25 cellular contexts compared by ENCODE assay signal in the genomic region with DNA sequence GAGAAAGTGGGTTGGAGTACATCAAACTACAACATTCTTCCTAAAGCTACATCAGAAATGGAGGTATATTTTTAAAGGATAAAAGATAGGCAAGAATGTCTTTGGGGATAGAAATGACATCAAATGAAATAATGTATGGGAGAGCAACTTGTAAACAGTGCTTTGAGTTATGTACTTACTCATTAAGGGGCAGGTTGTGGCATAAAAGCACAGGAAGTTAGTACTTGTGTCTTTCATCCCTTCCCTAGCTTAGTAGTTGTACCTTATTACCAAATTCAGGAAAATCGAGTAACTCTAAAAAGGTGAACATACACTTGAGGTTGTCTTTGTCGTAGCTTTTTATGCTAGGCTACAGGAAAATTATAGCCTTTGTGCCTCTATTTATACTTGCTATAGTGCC. TPM values are rescaled to one million over a fixed set of nuclear protein-coding genes. Genes with fewer than 3 reads are reported as not detected.
DNase-seq lines count a peak whose midpoint lies in the region; ATAC-seq and TF ChIP-seq lines count a peak whose summit lies in the region.
"Had no signal": no experiment of that assay in that cellular context is flagged by ENCODE, and none has a peak within 500 bp of the region (broad histone marks: within the 10 kb centered on the region; RNA-seq: fewer than 3 reads in every experiment).

No MANE protein-coding gene starts in this region.

- CTCF ChIA-PET in activated naive CD4-positive, alpha-beta T cell treated with anti-CD3 and anti-CD28 coated beads for 36 hours (lab: Charles Lee), result interaction anchor here (0.5 kb wide), 1 partner anchor 54 kb away, joined by 3 read pairs; no protein-coding TSS in a partner anchor
- CTCF ChIA-PET in Caco-2 (lab: Charles Lee), result no interaction called here

- H3K9me3 ChIP-seq in T-helper 17 cell (ENCODE audit: control insufficient read depth, low read length, poor library complexity, severe bottlenecking) (no peaks in the 10 kb centered on the region), Caco-2 (no peaks in the 10 kb centered on the region)
- H3K9me3 ChIP-seq: body of pancreas, heart right ventricle, SK-N-SH, thyroid gland had no signal

- no peak overlapping the region for H3K4me3 Mint-ChIP-seq in activated naive CD4-positive, alpha-beta T cell treated with anti-CD3 and anti-CD28 coated beads for 36 hours
- H3K4me3 Mint-ChIP-seq in T-helper 17 cell, result no peak overlapping the region
- H3K4me3 Mint-ChIP-seq in naive thymus-derived CD8-positive, alpha-beta T cell, result no peak overlapping the region
- no peak overlapping the region for H3K4me3 Mint-ChIP-seq in Caco-2 (ENCODE audit: unreplicated experiment)
- H3K4me3 Mint-ChIP-seq: CD4-positive, alpha-beta T cell; GM23338; natural killer cell; stimulated activated naive CD8-positive, alpha-beta T cell treated with anti-CD3 and anti-CD28 coated beads, Interleukin-15, amount 100 ng/mL, for 72 hours had no signal

- intact Hi-C loops in activated naive CD4-positive, alpha-beta T cell treated with anti-CD3 and anti-CD28 coated beads for 36 hours (cut with micrococcal nuclease), result no loop called here
- intact Hi-C loops in Caco-2 (cut with micrococcal nuclease; ENCODE audit: unreplicated experiment), result no loop called here

- no peaks in the 10 kb centered on the region; the same call in 1 of the 2 replicates for H3K4me1 ChIP-seq in Caco-2

- no peaks in the 10 kb centered on the region for H3K9me3 Mint-ChIP-seq in activated naive CD4-positive, alpha-beta T cell treated with anti-CD3 and anti-CD28 coated beads for 36 hours
- H3K9me3 Mint-ChIP-seq in naive thymus-derived CD8-positive, alpha-beta T cell, result no peaks in the 10 kb centered on the region
- no peaks in the 10 kb centered on the region for H3K9me3 Mint-ChIP-seq in Caco-2 (ENCODE audit: unreplicated experiment)
- H3K9me3 Mint-ChIP-seq: CD4-positive, alpha-beta T cell; GM23338; natural killer cell; stimulated activated naive CD8-positive, alpha-beta T cell treated with anti-CD3 and anti-CD28 coated beads, Interleukin-15, amount 100 ng/mL, for 72 hours had no signal

- H3K36me3 ChIP-seq in Caco-2 (ENCODE audit: control insufficient read depth, insufficient read depth, low read length), result no peaks in the 10 kb centered on the region; the same call in 1 of the 2 replicates

- BruUV-seq in Caco-2 (replicated peaks; lab: Mats Ljungman, UMichigan), result no TSS peak

- H3K27me3 ChIP-seq in Caco-2 (replicated peaks; ENCODE audit: control insufficient read depth, insufficient read depth, low read length), result no peaks in the 10 kb centered on the region
- H3K27me3 ChIP-seq: body of pancreas, heart right ventricle, thyroid gland had no signal

- peaks cover 42% of the 10 kb centered on the region for H3K36me3 Mint-ChIP-seq in activated naive CD4-positive, alpha-beta T cell treated with anti-CD3 and anti-CD28 coated beads for 36 hours (ENCODE audit: low read depth)
- peaks cover 7% of the 10 kb centered on the region for H3K36me3 Mint-ChIP-seq in T-helper 17 cell (ENCODE audit: low read depth)
- peaks cover 6 to 89% (median 20%) of the 10 kb centered on the region in 3 donors for H3K36me3 Mint-ChIP-seq in naive thymus-derived CD8-positive, alpha-beta T cell
- peaks cover 68% of the 10 kb centered on the region for H3K36me3 Mint-ChIP-seq in Caco-2 (ENCODE audit: insufficient read depth, unreplicated experiment)

- POLR2A ChIA-PET in naive thymus-derived CD8-positive, alpha-beta T cell (lab: Charles Lee), result interaction anchor here (0.5 kb wide), 1 partner anchor 98 kb away, joined by 6 read pairs; no protein-coding TSS in a partner anchor
- POLR2A ChIA-PET in Caco-2 (lab: Charles Lee), result no interaction called here

- no peaks in the 10 kb centered on the region for H3K27me3 Mint-ChIP-seq in activated naive CD4-positive, alpha-beta T cell treated with anti-CD3 and anti-CD28 coated beads for 36 hours (ENCODE audit: low read depth)
- H3K27me3 Mint-ChIP-seq in T-helper 17 cell (no peaks in the 10 kb centered on the region), Caco-2 (ENCODE audit: insufficient read depth, unreplicated experiment) (no peaks in the 10 kb centered on the region)
- no peaks in the 10 kb centered on the region for H3K27me3 Mint-ChIP-seq in naive thymus-derived CD8-positive, alpha-beta T cell
- H3K27me3 Mint-ChIP-seq: CD4-positive, alpha-beta T cell; stimulated activated naive CD8-positive, alpha-beta T cell treated with anti-CD3 and anti-CD28 coated beads, Interleukin-15, amount 100 ng/mL, for 72 hours had no signal

- peaks cover 26% of the 10 kb centered on the region for H3K4me1 Mint-ChIP-seq in activated naive CD4-positive, alpha-beta T cell treated with anti-CD3 and anti-CD28 coated beads for 36 hours (ENCODE audit: low read depth)
- H3K4me1 Mint-ChIP-seq in T-helper 17 cell, result peaks cover 22% of the 10 kb centered on the region
- peaks cover 9 to 24% (median 17%) of the 10 kb centered on the region in 4 donors for H3K4me1 Mint-ChIP-seq in naive thymus-derived CD8-positive, alpha-beta T cell
- no peaks in the 10 kb centered on the region for H3K4me1 Mint-ChIP-seq in Caco-2 (ENCODE audit: low read depth, unreplicated experiment)
- H3K4me1 Mint-ChIP-seq: GM23338 had no signal

- DNase-seq in NCI-H1417 (lab: John Stamatoyannopoulos, UW) (peak in 2 of 3 experiments; percentile 12 to 55), NCI-H1417 treated with DMSO at 0.1 percent for 48 hours (lab: John Stamatoyannopoulos, UW) (no peak), T-helper 17 cell (no peak), NCI-H1048 (lab: John Stamatoyannopoulos, UW) (no peak), Caco-2 (no peak)
- no peak for DNase-seq in activated naive CD4-positive, alpha-beta T cell treated with anti-CD3 and anti-CD28 coated beads for 36 hours
- no peak for DNase-seq in activated naive CD4-positive, alpha-beta T cell treated with Interleukin-2 at 50 U/mL for 16 hours
- no peak for DNase-seq in naive thymus-derived CD8-positive, alpha-beta T cell
- DNase-seq: 8988T; activated CD4-positive, CD25-positive, alpha-beta regulatory T cell treated with anti-CD3 and anti-CD28 coated beads, Interleukin-2, amount 50 U/mL, for 72 hours; body of pancreas; CD4-positive, alpha-beta T cell; heart right ventricle; midbrain; natural killer cell; NCI-H1930; NCI-H446 treated with DMSO at 0.1 percent for 48 hours; PC-3; SK-N-SH; small intestine; stimulated activated naive CD8-positive, alpha-beta T cell treated with anti-CD3 and anti-CD28 coated beads, Interleukin-15, amount 100 ng/mL, for 72 hours; T-helper 2 cell; thyroid gland had no signal

- TF ChIP-seq CTCF in Caco-2 (IDR thresholded peaks at IDR 0.05; ENCODE audit: insufficient read depth in 1 of 2, low read depth in 1 of 2, low read length in 1 of 2, severe bottlenecking in 1 of 2, unreplicated experiment in 1 of 2), result no peak

- H3K4me3 ChIP-seq in Caco-2 (ENCODE audit: low read depth, low read length), result no peak overlapping the region
- H3K4me3 ChIP-seq: body of pancreas, GM23338, heart right ventricle, thyroid gland had no signal

- no peak for ATAC-seq in T-helper 17 cell
- ATAC-seq in naive thymus-derived CD8-positive, alpha-beta T cell, result no peak
- ATAC-seq: body of pancreas; GM23338; natural killer cell; PC-3; stimulated activated naive CD8-positive, alpha-beta T cell treated with anti-CD3 and anti-CD28 coated beads, Interleukin-15, amount 100 ng/mL, for 72 hours had no signal

- H3K27ac Mint-ChIP-seq in activated naive CD4-positive, alpha-beta T cell treated with anti-CD3 and anti-CD28 coated beads for 36 hours, result peak overlapping the region; percentile 59
- H3K27ac Mint-ChIP-seq in T-helper 17 cell (peak overlapping the region; percentile 79), Caco-2 (ENCODE audit: unreplicated experiment) (no peak overlapping the region)
- peak overlapping the region in 8 of 10 donors; percentile 21 to 75 (median 56) for H3K27ac Mint-ChIP-seq in naive thymus-derived CD8-positive, alpha-beta T cell
- H3K27ac Mint-ChIP-seq: CD4-positive, alpha-beta T cell; GM23338; natural killer cell had no signal

RNA-seq across cellular contexts. Expression of a gene that starts 28.9 kb away (rescaled TPM):
- total RNA-seq in activated naive CD4-positive, alpha-beta T cell treated with anti-CD3 and anti-CD28 coated beads for 36 hours, result 100 to 1,000 TPM; 235 to 239 TPM
- 100 to 1,000 TPM; 309 to 313 TPM for total RNA-seq in T-helper 17 cell
- 100 to 1,000 TPM; 165 to 166 TPM for total RNA-seq in naive thymus-derived CD8-positive, alpha-beta T cell
- polyA plus RNA-seq in naive thymus-derived CD8-positive, alpha-beta T cell, result 10 to 100 TPM; 63.1 to 85.7 (median 82.1) TPM
- total RNA-seq in Caco-2 (2022), result 185 and 190 TPM in 2 replicates

RNA-seq across cellular contexts. Expression of a gene that starts 30.1 kb away (rescaled TPM):
- 1 to 10 TPM; 1.8 to 2.0 TPM for total RNA-seq in activated naive CD4-positive, alpha-beta T cell treated with anti-CD3 and anti-CD28 coated beads for 36 hours
- total RNA-seq in T-helper 17 cell (10 to 100 TPM; 11.2 to 18.7 TPM), Caco-2 (2022) (1.5 and 2.0 TPM in 2 replicates)
- 1 to 10 TPM; 1.1 to 2.1 TPM for total RNA-seq in naive thymus-derived CD8-positive, alpha-beta T cell
- not detected for polyA plus RNA-seq in naive thymus-derived CD8-positive, alpha-beta T cell
- total RNA-seq: kidney epithelial cell had no signal
- polyA plus RNA-seq: SK-N-SH had no signal

Comparison
In these comparisons a context has a peak if more than half of its experiments do, and no peak if none do; other contexts are left out.
1. DNase-seq: peak in NCI-H1417 (2 of 3); none in NCI-H1417 treated with DMSO at 0.1 percent for 48 hours (single experiment), activated naive CD4-positive, alpha-beta T cell treated with anti-CD3 and anti-CD28 coated beads for 36 hours (single experiment), activated naive CD4-positive, alpha-beta T cell treated with Interleukin-2 at 50 U/mL for 16 hours (single experiment), T-helper 17 cell (0 of 3), naive thymus-derived CD8-positive, alpha-beta T cell (0 of 10), NCI-H1048 (single experiment) and Caco-2 (0 of 2).